Comparison of ENCODE assay signal across 13 cellular contexts in the genomic region with DNA sequence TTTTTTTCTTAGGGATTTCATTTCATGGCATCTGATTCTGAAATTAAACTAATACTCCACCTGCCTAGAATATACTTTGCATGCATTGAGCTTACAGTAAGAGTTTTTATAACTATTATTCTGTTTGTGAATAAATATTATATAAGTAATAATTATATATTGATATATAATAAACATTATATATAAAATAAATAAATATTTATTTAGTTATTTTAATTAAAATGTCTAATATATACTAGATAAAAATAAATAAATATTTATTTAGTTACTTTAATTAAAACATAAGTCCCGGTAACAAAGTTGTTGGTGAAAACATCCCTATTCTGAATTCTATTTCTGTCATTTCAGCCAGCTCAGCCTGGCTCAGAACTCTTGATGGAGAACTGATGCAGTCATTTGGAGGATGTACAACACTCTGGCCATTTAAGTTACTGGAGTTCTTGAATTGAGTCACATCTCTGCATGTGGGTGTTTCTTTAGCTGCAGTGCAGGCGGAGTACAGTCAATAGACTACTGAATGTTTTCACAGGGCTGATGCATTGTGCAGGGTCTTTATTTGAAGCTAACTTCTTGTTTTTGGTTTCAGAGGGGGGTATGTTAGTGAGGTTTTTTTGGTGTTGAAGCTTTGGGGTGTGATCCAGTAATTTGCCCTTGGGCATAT.
A peak's percentile ranks its signal among the peaks of the same experiment; 100 is the strongest.
DNase-seq lines count a peak whose midpoint lies in the region; ATAC-seq, FAIRE-seq and TF ChIP-seq lines count a peak whose summit lies in the region.
"Had no signal": no experiment of that assay in that cellular context is flagged by ENCODE, and none has a peak within 500 bp of the region (broad histone marks: within the 10 kb centered on the region; RNA-seq: fewer than 3 reads in every experiment).

No MANE protein-coding gene starts in this region.

- POLR2A ChIA-PET in H1 (lab: Charles Lee; ENCODE audit: partially characterized antibody) = no interaction called here

- H3K36me3 ChIP-seq in H1 (ENCODE audit: control insufficient read depth in 2 of 4, insufficient read depth in 4 of 4, low read length in 3 of 4) = no peaks in the 10 kb centered on the region; a peak in 2 of 8 replicates
- H3K36me3 ChIP-seq: neural progenitor cell, stomach had no signal

- no peak overlapping the region for H4K91ac ChIP-seq in H1 (replicated peaks; ENCODE audit: insufficient read length, low read length)

- no peak overlapping the region for H3K18ac ChIP-seq in H1 (ENCODE audit: extremely low read depth, low read length)

- H2BK120ac ChIP-seq in H1 (replicated peaks; ENCODE audit: low read depth, low read length) = no peak overlapping the region

- no peak overlapping the region for H3K4ac ChIP-seq in H1 (replicated peaks; ENCODE audit: insufficient read length, low read depth, low read length)

- TF ChIP-seq EP300 in H1 (IDR thresholded peaks at IDR 0.05; ENCODE audit: borderline replicate concordance in 1 of 2, low read depth in 2 of 2, low read length in 2 of 2) = no peak

- H4K8ac ChIP-seq in H1 (ENCODE audit: extremely low read depth, insufficient read depth, low read length) = no peak overlapping the region

- peaks cover 18% of the 10 kb centered on the region in 2 experiments for H3K9me3 ChIP-seq in H1 (ENCODE audit: insufficient read depth in 2 of 2, low read depth in 1 of 2, low read length in 1 of 2)

- H3K4me3 ChIP-seq in H1 (ENCODE audit: extremely low read depth in 1 of 4, insufficient read depth in 2 of 4, low read depth in 3 of 4, low read length in 4 of 4) = no peak overlapping the region
- H3K4me3 ChIP-seq: neural progenitor cell, stomach had no signal

- peak; percentile 71 for FAIRE-seq in H54 (lab: Jason Lieb, UNC)
- no peak for FAIRE-seq in H1 (lab: Jason Lieb, UNC)

- ATAC-seq in GM18873 (IDR thresholded peaks at IDR 0.05; ENCODE audit: low FRiP score, unreplicated experiment) = peak; percentile 73
- ATAC-seq in HG03432 (IDR thresholded peaks at IDR 0.05; ENCODE audit: unreplicated experiment) = peak; percentile 98
- no peak for ATAC-seq in GM21447 (IDR thresholded peaks at IDR 0.05; ENCODE audit: unreplicated experiment)

- no peak for TF ChIP-seq RAD21 in H1 (IDR thresholded peaks at IDR 0.05 in 1 of 2, conservative IDR thresholded peaks at IDR 0.05 in 1 of 2; ENCODE audit: low read depth in 2 of 2, low read length in 2 of 2)

- no peak overlapping the region for H2BK12ac ChIP-seq in H1 (ENCODE audit: low read depth, low read length)

- peak overlapping the region; percentile 29; the same call in 1 of the 2 replicates for H2AFZ ChIP-seq in H1 (ENCODE audit: low read length)
- H2AFZ ChIP-seq: neural progenitor cell had no signal

- no peak for TF ChIP-seq CTCF in H1 (IDR thresholded peaks at IDR 0.05; ENCODE audit: control extremely low read depth in 1 of 3, insufficient read depth in 1 of 3, low read depth in 1 of 3, low read length in 3 of 3)

- no peak overlapping the region for H3K23ac ChIP-seq in H1 (ENCODE audit: insufficient read length)

- H3K79me2 ChIP-seq in H1 (ENCODE audit: control insufficient read depth in 1 of 2, insufficient read depth in 2 of 2, low read length in 2 of 2) = no peaks in the 10 kb centered on the region

- DNase-seq in H54 (ENCODE audit: insufficient read length, low spot score) (no peak), H1 (ENCODE audit: low read depth in 1 of 2, low spot score in 2 of 2) (no peak), T-helper 9 cell (no peak)
- DNase-seq in stimulated activated CD4-positive, alpha-beta T cell treated with anti-CD3 and anti-CD28 coated beads, Interleukin-15, amount 100 ng/mL, for 24 hours = no peak
- no peak for DNase-seq in effector CD8-positive, alpha-beta T cell (lab: John Stamatoyannopoulos, UW)
- DNase-seq: activated CD8-positive, alpha-beta memory T cell treated with anti-CD3 and anti-CD28 coated beads, Interleukin-2, amount 50 U/mL, for 48 hours; KBM-7; NCI-H748 treated with DMSO at 0.1 percent for 48 hours; stomach had no signal

- WGBS in H1 (ENCODE audit: extremely low coverage in 1 of 2, insufficient coverage in 1 of 2, insufficient read length in 1 of 2, insufficient replicate concordance in 2 of 2, low coverage in 1 of 2, low lambda C conversion rate in 2 of 2, missing lambda C conversion rate in 1 of 2), 2 experiments = 98% methylated on average over 2 of the region's 2 CpGs; no CpG with 5 or more reads in 1 of the 2 experiments

- H3K56ac ChIP-seq in H1 (replicated peaks; ENCODE audit: insufficient read length, low read depth, low read length) = no peak overlapping the region

- H3K27ac ChIP-seq in H1 (ENCODE audit: low read depth, low read length) = no peak overlapping the region
- H3K27ac ChIP-seq: neural progenitor cell, stomach had no signal

- CTCF ChIA-PET in H1 (lab: Charles Lee; ENCODE audit: partially characterized antibody) = interaction anchor here (1.9 kb wide), 1 partner anchor 18 kb away, joined by 4 read pairs; no protein-coding TSS in a partner anchor

- no peak for TF ChIP-seq POLR2A in H54 (IDR thresholded peaks at IDR 0.05; ENCODE audit: low read depth, low read length)
- no peak for TF ChIP-seq POLR2A in H1 (IDR thresholded peaks at IDR 0.05; ENCODE audit: control extremely low read depth in 1 of 2, low read depth in 2 of 2, low read length in 2 of 2)

- no peak overlapping the region for H3K14ac ChIP-seq in H1 (ENCODE audit: insufficient read length)

- H4K5ac ChIP-seq in H1 (ENCODE audit: insufficient read length, low read depth, low read length) = no peak overlapping the region

- no peaks in the 10 kb centered on the region for H3K23me2 ChIP-seq in H1 (ENCODE audit: low read depth, low read length)

- H2BK5ac ChIP-seq in H1 (ENCODE audit: low read depth, low read length) = no peak overlapping the region

- H3K79me1 ChIP-seq in H1 (ENCODE audit: low read depth, low read length) = no peaks in the 10 kb centered on the region

- no peak overlapping the region for H3K4me2 ChIP-seq in H1 (ENCODE audit: insufficient read depth in 1 of 2, low read depth in 2 of 2, low read length in 2 of 2)
- H3K4me2 ChIP-seq: neural progenitor cell had no signal

- H2BK20ac ChIP-seq in H1 (ENCODE audit: low read length) = no peak overlapping the region

- H3K9ac ChIP-seq in H1 (replicated peaks in 1 of 4; ENCODE audit: extremely low read depth in 1 of 4, low read depth in 3 of 4, low read length in 3 of 4) = no peak overlapping the region
- H3K9ac ChIP-seq: neural progenitor cell had no signal

- no peaks in the 10 kb centered on the region for H4K20me1 ChIP-seq in H1 (replicated peaks in 1 of 2; ENCODE audit: control insufficient read depth in 1 of 2, insufficient read depth in 2 of 2, low read length in 2 of 2)

- H2BK15ac ChIP-seq in H1 (ENCODE audit: low read length) = no peak overlapping the region

- H2AK5ac ChIP-seq in H1 (ENCODE audit: low read depth, low read length) = no peak overlapping the region

- peaks cover 0 to 1% (median 0%) of the 10 kb centered on the region in 4 experiments; a peak in 1 of 7 replicates for H3K27me3 ChIP-seq in H1 (replicated peaks in 1 of 4; ENCODE audit: control insufficient read depth in 3 of 4, extremely low read depth in 1 of 4, insufficient read depth in 3 of 4, low read length in 3 of 4)
- H3K27me3 ChIP-seq: neural progenitor cell, stomach had no signal

- H3K4me1 ChIP-seq in H1 (replicated peaks in 1 of 4; ENCODE audit: control insufficient read depth in 3 of 4, insufficient read depth in 4 of 4, low read length in 3 of 4) = no peaks in the 10 kb centered on the region
- H3K4me1 ChIP-seq: neural progenitor cell, stomach had no signal

TF ChIP-seq in H1, 55 proteins besides CTCF, POLR2A, EP300 and RAD21:
- no peak for TF ChIP-seq CBX5 (IDR thresholded peaks at IDR 0.05; ENCODE audit: low read depth, low read length)
- TF ChIP-seq TAF7 (optimal IDR thresholded peaks at IDR 0.05; ENCODE audit: borderline replicate concordance, low read depth, low read length) = no peak
- TF ChIP-seq CHD1 (IDR thresholded peaks at IDR 0.05; ENCODE audit: low read depth, low read length) = no peak
- no peak for TF ChIP-seq BCL11A (IDR thresholded peaks at IDR 0.05; ENCODE audit: low read depth in 2 of 2, low read length in 2 of 2)
- no peak for TF ChIP-seq CBX8 (IDR thresholded peaks at IDR 0.05; ENCODE audit: borderline replicate concordance, low read depth, low read length)
- TF ChIP-seq RNF2 (IDR thresholded peaks at IDR 0.05; ENCODE audit: borderline replicate concordance, low read depth, low read length, missing control alignments, poor library complexity, severe bottlenecking) = no peak
- TF ChIP-seq HDAC6 (IDR thresholded peaks at IDR 0.05; ENCODE audit: low read depth, low read length) = no peak
- TF ChIP-seq, protein P1, sequence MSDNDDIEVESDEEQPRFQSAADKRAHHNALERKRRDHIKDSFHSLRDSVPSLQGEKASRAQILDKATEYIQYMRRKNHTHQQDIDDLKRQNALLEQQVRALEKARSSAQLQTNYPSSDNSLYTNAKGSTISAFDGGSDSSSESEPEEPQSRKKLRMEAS (IDR thresholded peaks at IDR 0.05) = no peak
- TF ChIP-seq, protein P2, sequence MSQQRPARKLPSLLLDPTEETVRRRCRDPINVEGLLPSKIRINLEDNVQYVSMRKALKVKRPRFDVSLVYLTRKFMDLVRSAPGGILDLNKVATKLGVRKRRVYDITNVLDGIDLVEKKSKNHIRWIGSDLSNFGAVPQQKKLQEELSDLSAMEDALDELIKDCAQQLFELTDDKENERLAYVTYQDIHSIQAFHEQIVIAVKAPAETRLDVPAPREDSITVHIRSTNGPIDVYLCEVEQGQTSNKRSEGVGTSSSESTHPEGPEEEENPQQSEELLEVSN (IDR thresholded peaks at IDR 0.05) = no peak
- TF ChIP-seq TCF12 (IDR thresholded peaks at IDR 0.05; ENCODE audit: low read depth, low read length) = no peak
- TF ChIP-seq BACH1 (IDR thresholded peaks at IDR 0.05; ENCODE audit: low read length) = no peak
- no peak for TF ChIP-seq HDAC2 (IDR thresholded peaks at IDR 0.05; ENCODE audit: borderline replicate concordance in 1 of 2, low read depth in 2 of 2, low read length in 2 of 2)
- no peak for TF ChIP-seq POU5F1 (IDR thresholded peaks at IDR 0.05; ENCODE audit: low read depth, low read length)
- no peak for TF ChIP-seq EGR1 (IDR thresholded peaks at IDR 0.05; ENCODE audit: borderline replicate concordance, low read depth, low read length)
- no peak for TF ChIP-seq CTBP2 (IDR thresholded peaks at IDR 0.05; ENCODE audit: borderline replicate concordance, insufficient read depth, insufficient read length, low read length)
